27 cellular contexts compared by ENCODE assay signal in genomic region chr7:27911920-27912319, GRCh38.
"Had no signal": no experiment of that assay in that cellular context is flagged by ENCODE, and none has a peak within 500 bp of the region (broad histone marks: within the 10 kb centered on the region; RNA-seq: fewer than 3 reads in every experiment).

No MANE protein-coding gene starts in this region.

- H3K4me3 Mint-ChIP-seq: activated CD4-positive, alpha-beta memory T cell treated with anti-CD3 and anti-CD28 coated beads, Interleukin-2, amount 10 ng/mL, durations not matched to agents 7 days and 5 days; activated CD4-positive, alpha-beta T cell treated with anti-CD3 and anti-CD28 coated beads, Interleukin-2, amount 10 ng/mL, durations not matched to agents 7 days and 5 days; activated naive CD4-positive, alpha-beta T cell treated with anti-CD3 and anti-CD28 coated beads, Interleukin-2, amount 10 ng/mL, durations not matched to agents 7 days and 5 days; activated naive CD8-positive, alpha-beta T cell treated with anti-CD3 and anti-CD28 coated beads, Interleukin-2, amount 10 ng/mL, durations not matched to agents 7 days and 5 days; activated T-cell treated with anti-CD3 and anti-CD28 coated beads, Interleukin-2, amount 50 U/mL, for 24 hours; activated T-cell treated with anti-CD3 and anti-CD28 coated beads, Interleukin-2, amount 50 U/mL, for 72 hours; brain; endodermal cell had no signal

- H3K9me3 Mint-ChIP-seq: activated CD4-positive, alpha-beta memory T cell treated with anti-CD3 and anti-CD28 coated beads, Interleukin-2, amount 10 ng/mL, durations not matched to agents 7 days and 5 days; activated CD4-positive, alpha-beta T cell treated with anti-CD3 and anti-CD28 coated beads, Interleukin-2, amount 10 ng/mL, durations not matched to agents 7 days and 5 days; activated naive CD4-positive, alpha-beta T cell treated with anti-CD3 and anti-CD28 coated beads, Interleukin-2, amount 10 ng/mL, durations not matched to agents 7 days and 5 days; activated naive CD4-positive, alpha-beta T cell treated with anti-CD3 and anti-CD28 coated beads, Interleukin-2, amount 50 U/mL, for 72 hours; activated naive CD8-positive, alpha-beta T cell treated with anti-CD3 and anti-CD28 coated beads, Interleukin-2, amount 10 ng/mL, durations not matched to agents 7 days and 5 days; activated T-cell treated with anti-CD3 and anti-CD28 coated beads, Interleukin-2, amount 50 U/mL, for 24 hours; activated T-cell treated with anti-CD3 and anti-CD28 coated beads, Interleukin-2, amount 50 U/mL, for 72 hours had no signal

- H3K27ac ChIP-seq: ascending aorta, breast epithelium, cardiac muscle cell, colonic mucosa, heart left ventricle had no signal

- DNase-seq: activated CD4-positive, alpha-beta memory T cell treated with anti-CD3 and anti-CD28 coated beads, Interleukin-2, amount 10 ng/mL, durations not matched to agents 7 days and 5 days; activated CD4-positive, alpha-beta T cell treated with anti-CD3 and anti-CD28 coated beads for 1 hour; activated CD4-positive, alpha-beta T cell treated with anti-CD3 and anti-CD28 coated beads for 4 hours; activated CD4-positive, alpha-beta T cell treated with anti-CD3 and anti-CD28 coated beads, Interleukin-2, amount 10 ng/mL, durations not matched to agents 7 days and 5 days; activated CD4-positive, alpha-beta T cell treated with anti-CD3 and anti-CD28 coated beads, Interleukin-2, amount 50 U/mL, for 4 hours; activated CD8-positive, alpha-beta memory T cell treated with anti-CD3 and anti-CD28 coated beads, Interleukin-2, amount 50 U/mL, for 48 hours; activated gamma-delta T cell; activated naive CD4-positive, alpha-beta T cell; activated naive CD4-positive, alpha-beta T cell treated with anti-CD3 and anti-CD28 coated beads, Interleukin-2, amount 10 ng/mL, durations not matched to agents 7 days and 5 days; activated naive CD8-positive, alpha-beta T cell treated with anti-CD3 and anti-CD28 coated beads, Interleukin-2, amount 10 ng/mL, durations not matched to agents 7 days and 5 days; activated T-cell treated with anti-CD3 and anti-CD28 coated beads for 4 hours; activated T-cell treated with anti-CD3 and anti-CD28 coated beads, Interleukin-2, amount 50 U/mL, for 24 hours; activated T-cell treated with anti-CD3 and anti-CD28 coated beads, Interleukin-2, amount 50 U/mL, for 72 hours; central memory CD4-positive, alpha-beta T cell; cerebellar nuclear complex; colonic mucosa; effector memory CD4-positive, alpha-beta T cell; endodermal cell; foreskin fibroblast; heart left ventricle; T-helper 2 cell had no signal

- ATAC-seq: activated naive CD4-positive, alpha-beta T cell treated with anti-CD3 and anti-CD28 coated beads, Interleukin-2, amount 50 U/mL, for 72 hours; activated T-cell treated with anti-CD3 and anti-CD28 coated beads, Interleukin-2, amount 50 U/mL, for 72 hours; esophagus mucosa; heart left ventricle had no signal

- H3K27ac Mint-ChIP-seq: activated CD4-positive, alpha-beta memory T cell treated with anti-CD3 and anti-CD28 coated beads, Interleukin-2, amount 10 ng/mL, durations not matched to agents 7 days and 5 days; activated CD4-positive, alpha-beta T cell treated with anti-CD3 and anti-CD28 coated beads, Interleukin-2, amount 10 ng/mL, durations not matched to agents 7 days and 5 days; activated naive CD4-positive, alpha-beta T cell treated with anti-CD3 and anti-CD28 coated beads, Interleukin-2, amount 10 ng/mL, durations not matched to agents 7 days and 5 days; activated naive CD4-positive, alpha-beta T cell treated with anti-CD3 and anti-CD28 coated beads, Interleukin-2, amount 50 U/mL, for 72 hours; activated naive CD8-positive, alpha-beta T cell treated with anti-CD3 and anti-CD28 coated beads, Interleukin-2, amount 10 ng/mL, durations not matched to agents 7 days and 5 days; activated T-cell treated with anti-CD3 and anti-CD28 coated beads, Interleukin-2, amount 50 U/mL, for 24 hours; activated T-cell treated with anti-CD3 and anti-CD28 coated beads, Interleukin-2, amount 50 U/mL, for 72 hours; brain; endodermal cell had no signal

- H3K36me3 ChIP-seq: ascending aorta, breast epithelium, cardiac muscle cell, colonic mucosa, heart left ventricle had no signal

- H3K27me3 ChIP-seq: ascending aorta, breast epithelium, cardiac muscle cell, colonic mucosa, heart left ventricle had no signal

- H3K4me3 ChIP-seq: ascending aorta, breast epithelium, cardiac muscle cell, colonic mucosa, heart left ventricle had no signal

- H3K9me3 ChIP-seq: ascending aorta, breast epithelium, colonic mucosa, heart left ventricle had no signal

- H3K27me3 Mint-ChIP-seq: activated CD4-positive, alpha-beta T cell treated with anti-CD3 and anti-CD28 coated beads, Interleukin-2, amount 10 ng/mL, durations not matched to agents 7 days and 5 days; activated T-cell treated with anti-CD3 and anti-CD28 coated beads, Interleukin-2, amount 50 U/mL, for 24 hours had no signal

- H3K4me1 Mint-ChIP-seq: activated CD4-positive, alpha-beta memory T cell treated with anti-CD3 and anti-CD28 coated beads, Interleukin-2, amount 10 ng/mL, durations not matched to agents 7 days and 5 days; activated CD4-positive, alpha-beta T cell treated with anti-CD3 and anti-CD28 coated beads, Interleukin-2, amount 10 ng/mL, durations not matched to agents 7 days and 5 days; activated naive CD4-positive, alpha-beta T cell treated with anti-CD3 and anti-CD28 coated beads, Interleukin-2, amount 10 ng/mL, durations not matched to agents 7 days and 5 days; activated naive CD8-positive, alpha-beta T cell treated with anti-CD3 and anti-CD28 coated beads, Interleukin-2, amount 10 ng/mL, durations not matched to agents 7 days and 5 days had no signal

- H3K36me3 Mint-ChIP-seq: activated naive CD4-positive, alpha-beta T cell treated with anti-CD3 and anti-CD28 coated beads, Interleukin-2, amount 10 ng/mL, durations not matched to agents 7 days and 5 days; activated naive CD4-positive, alpha-beta T cell treated with anti-CD3 and anti-CD28 coated beads, Interleukin-2, amount 50 U/mL, for 72 hours; activated naive CD8-positive, alpha-beta T cell treated with anti-CD3 and anti-CD28 coated beads, Interleukin-2, amount 10 ng/mL, durations not matched to agents 7 days and 5 days had no signal

- H3K4me1 ChIP-seq: ascending aorta, breast epithelium, colonic mucosa had no signal
